16 cellular contexts compared by ENCODE assay signal in genomic region chr4:56650259-56651070, GRCh38. TPM values are rescaled to one million over a fixed set of nuclear protein-coding genes. Genes with fewer than 3 reads are reported as not detected.
DNase-seq lines count a peak whose midpoint lies in the region; ATAC-seq and TF ChIP-seq lines count a peak whose summit lies in the region.
"Had no signal": no experiment of that assay in that cellular context is flagged by ENCODE, and none has a peak within 500 bp of the region (broad histone marks: within the 10 kb centered on the region; RNA-seq: fewer than 3 reads in every experiment).

No MANE protein-coding gene starts in this region.

- CTCF ChIA-PET in naive thymus-derived CD4-positive, alpha-beta T cell (lab: Charles Lee), result interaction anchor here (0.6 to 0.7 kb wide), 3 partner anchors 8 to 1799 kb away, joined by 3 read pairs; no protein-coding TSS in a partner anchor
- CTCF ChIA-PET in Caco-2 (lab: Charles Lee), result interaction anchor here (0.6 to 1.8 kb wide), 5 partner anchors 9 to 186 kb away, joined by 3 to 6 read pairs (median 4); no protein-coding TSS in a partner anchor

- peaks cover 13% of the 10 kb centered on the region for H3K9me3 Mint-ChIP-seq in T-helper 2 cell treated with Interferon-gamma antibody and Interleukin-4, amounts not matched to agents 5 μg/mL and 100 μg/mL, for 36 hours
- H3K9me3 Mint-ChIP-seq in activated naive CD4-positive, alpha-beta T cell treated with anti-CD3 and anti-CD28 coated beads, Interleukin-2, amount 50 U/mL, for 72 hours, result peaks cover 12 to 14% of the 10 kb centered on the region in 2 donors
- peaks cover 0 to 14% (median 6%) of the 10 kb centered on the region in 11 donors for H3K9me3 Mint-ChIP-seq in naive thymus-derived CD4-positive, alpha-beta T cell
- peaks cover 10% of the 10 kb centered on the region for H3K9me3 Mint-ChIP-seq in Caco-2 (ENCODE audit: unreplicated experiment)

- peak; percentile 21 to 78 for ATAC-seq in activated naive CD4-positive, alpha-beta T cell treated with anti-CD3 and anti-CD28 coated beads, Interleukin-2, amount 50 U/mL, for 72 hours
- ATAC-seq in naive thymus-derived CD4-positive, alpha-beta T cell, result peak; percentile 28

- no peak overlapping the region for H3K27ac ChIP-seq in naive thymus-derived CD4-positive, alpha-beta T cell (ENCODE audit: low read depth, low read length)

- peak in 1 of 2 experiments; percentile 19 for TF ChIP-seq CTCF in Caco-2 (IDR thresholded peaks at IDR 0.05; ENCODE audit: insufficient read depth in 1 of 2, low read depth in 1 of 2, low read length in 1 of 2, severe bottlenecking in 1 of 2, unreplicated experiment in 1 of 2)

- peaks cover 13 to 41% of the 10 kb centered on the region in 2 donors for H3K4me1 ChIP-seq in naive thymus-derived CD4-positive, alpha-beta T cell (ENCODE audit: control insufficient read depth in 2 of 2, insufficient read depth in 2 of 2, low read length in 2 of 2)
- H3K4me1 ChIP-seq in HAP-1 (no peaks in the 10 kb centered on the region), Caco-2 (no peaks in the 10 kb centered on the region)

- peaks cover 38% of the 10 kb centered on the region for H3K36me3 Mint-ChIP-seq in T-helper 2 cell treated with Interferon-gamma antibody and Interleukin-4, amounts not matched to agents 5 μg/mL and 100 μg/mL, for 36 hours (ENCODE audit: low read depth)
- H3K36me3 Mint-ChIP-seq in activated naive CD4-positive, alpha-beta T cell treated with anti-CD3 and anti-CD28 coated beads, Interleukin-2, amount 50 U/mL, for 72 hours, result peaks cover 27 to 39% of the 10 kb centered on the region in 2 donors
- peaks cover 0 to 48% (median 4%) of the 10 kb centered on the region in 5 donors for H3K36me3 Mint-ChIP-seq in naive thymus-derived CD4-positive, alpha-beta T cell
- no peaks in the 10 kb centered on the region for H3K36me3 Mint-ChIP-seq in Caco-2 (ENCODE audit: insufficient read depth, unreplicated experiment)

- peak overlapping the region; percentile 23 for H3K4me3 Mint-ChIP-seq in T-helper 2 cell treated with Interferon-gamma antibody and Interleukin-4, amounts not matched to agents 5 μg/mL and 100 μg/mL, for 36 hours
- H3K4me3 Mint-ChIP-seq in naive thymus-derived CD4-positive, alpha-beta T cell, result peak overlapping the region in 1 of 10 donors; percentile 38
- H3K4me3 Mint-ChIP-seq in Caco-2 (ENCODE audit: unreplicated experiment), result no peak overlapping the region

- peak overlapping the region; percentile 53 for H3K27ac Mint-ChIP-seq in T-helper 2 cell treated with Interferon-gamma antibody and Interleukin-4, amounts not matched to agents 5 μg/mL and 100 μg/mL, for 36 hours
- peak overlapping the region; percentile 56 to 91 for H3K27ac Mint-ChIP-seq in activated naive CD4-positive, alpha-beta T cell treated with anti-CD3 and anti-CD28 coated beads, Interleukin-2, amount 50 U/mL, for 72 hours
- peak overlapping the region in 4 of 9 donors; percentile 1 to 76 (median 25) for H3K27ac Mint-ChIP-seq in naive thymus-derived CD4-positive, alpha-beta T cell
- no peak overlapping the region for H3K27ac Mint-ChIP-seq in Caco-2 (ENCODE audit: unreplicated experiment)

- peaks cover 9% of the 10 kb centered on the region for H3K27me3 Mint-ChIP-seq in T-helper 2 cell treated with Interferon-gamma antibody and Interleukin-4, amounts not matched to agents 5 μg/mL and 100 μg/mL, for 36 hours (ENCODE audit: low read depth)
- peaks cover 0 to 12% (median 8%) of the 10 kb centered on the region in 5 donors for H3K27me3 Mint-ChIP-seq in naive thymus-derived CD4-positive, alpha-beta T cell
- peaks cover 8% of the 10 kb centered on the region for H3K27me3 Mint-ChIP-seq in Caco-2 (ENCODE audit: insufficient read depth, unreplicated experiment)

- H3K27me3 ChIP-seq in naive thymus-derived CD4-positive, alpha-beta T cell (ENCODE audit: control insufficient read depth in 2 of 2, insufficient read depth in 2 of 2, low read length in 2 of 2), result peaks cover 0 to 3% of the 10 kb centered on the region in 2 donors
- H3K27me3 ChIP-seq in HAP-1 (ENCODE audit: low read depth), result peaks cover 24% of the 10 kb centered on the region
- H3K27me3 ChIP-seq in Caco-2 (replicated peaks; ENCODE audit: control insufficient read depth, insufficient read depth, low read length), result no peaks in the 10 kb centered on the region

- peaks cover 64% of the 10 kb centered on the region for H3K4me1 Mint-ChIP-seq in T-helper 2 cell treated with Interferon-gamma antibody and Interleukin-4, amounts not matched to agents 5 μg/mL and 100 μg/mL, for 36 hours (ENCODE audit: low read depth)
- H3K4me1 Mint-ChIP-seq in naive thymus-derived CD4-positive, alpha-beta T cell, result peaks cover 10 to 73% (median 28%) of the 10 kb centered on the region in 7 donors
- no peaks in the 10 kb centered on the region for H3K4me1 Mint-ChIP-seq in Caco-2 (ENCODE audit: low read depth, unreplicated experiment)

- DNase-seq in T-helper 2 cell treated with Interferon-gamma antibody and Interleukin-4, amounts not matched to agents 5 μg/mL and 100 μg/mL, for 36 hours (ENCODE audit: low spot score), result peak; percentile 37
- DNase-seq in T-helper 2 cell, result no peak
- peak; percentile 21 for DNase-seq in HuH-7 (ENCODE audit: low spot score)
- no peak for DNase-seq in activated naive CD4-positive, alpha-beta T cell treated with anti-CD3 and anti-CD28 coated beads, Interleukin-2, amount 50 U/mL, for 72 hours (ENCODE audit: low spot score in 2 of 2)
- no peak for DNase-seq in naive thymus-derived CD4-positive, alpha-beta T cell
- no peak for DNase-seq in hepatic stellate cell (ENCODE audit: low spot score)
- DNase-seq in HAP-1 (ENCODE audit: low spot score in 2 of 2), result no peak
- no peak for DNase-seq in Caco-2
- DNase-seq: cerebellar nuclear complex, DMS 273 treated with DMSO at 0.1 percent for 48 hours, mesendoderm, NCI-H1105 treated with DMSO at 0.1 percent for 48 hours, NCI-H510A, small intestine had no signal

- intact Hi-C loops in naive thymus-derived CD4-positive, alpha-beta T cell (cut with micrococcal nuclease), result loop anchor here in 1 of 2 donors (5.0 kb wide), 1 partner anchor 152 kb away; no protein-coding TSS in a partner anchor
- intact Hi-C loops in Caco-2 (cut with micrococcal nuclease; ENCODE audit: unreplicated experiment), result no loop called here

- in situ Hi-C loops in HAP-1 (cut with MboI; ENCODE audit: low sequenced_read_pairs), result no loop called here

- H3K4me3 ChIP-seq in naive thymus-derived CD4-positive, alpha-beta T cell (ENCODE audit: low read length), result no peak overlapping the region
- no peak overlapping the region for H3K4me3 ChIP-seq in HAP-1
- H3K4me3 ChIP-seq in Caco-2 (ENCODE audit: low read depth, low read length), result no peak overlapping the region

- POLR2A ChIA-PET in naive thymus-derived CD4-positive, alpha-beta T cell (lab: Charles Lee), result no interaction called here
- POLR2A ChIA-PET in Caco-2 (lab: Charles Lee), result no interaction called here

- peaks cover 0 to 6% (median 0%) of the 10 kb centered on the region in 3 experiments for H3K9me3 ChIP-seq in naive thymus-derived CD4-positive, alpha-beta T cell (ENCODE audit: control insufficient read depth in 2 of 3, low read length in 3 of 3)
- no peaks in the 10 kb centered on the region for H3K9me3 ChIP-seq in HAP-1
- H3K9me3 ChIP-seq in Caco-2, result peaks cover 13% of the 10 kb centered on the region

- BruUV-seq in Caco-2 (replicated peaks; lab: Mats Ljungman, UMichigan), result no TSS peak

- H3K36me3 ChIP-seq in naive thymus-derived CD4-positive, alpha-beta T cell (ENCODE audit: control insufficient read depth in 2 of 3, insufficient read depth in 3 of 3, low read length in 3 of 3), result no peaks in the 10 kb centered on the region
- H3K36me3 ChIP-seq in HAP-1 (replicated peaks) (no peaks in the 10 kb centered on the region), Caco-2 (ENCODE audit: control insufficient read depth, insufficient read depth, low read length) (no peaks in the 10 kb centered on the region)

RNA-seq across cellular contexts. Expression of gene HOPX, which starts 30.6 kb away (rescaled TPM):
- 10 to 100 TPM; 21.0 to 33.5 TPM for total RNA-seq in activated naive CD4-positive, alpha-beta T cell treated with anti-CD3 and anti-CD28 coated beads, Interleukin-2, amount 50 U/mL, for 72 hours
- 10 to 100 TPM in 2 of 5 experiments, 1 to 10 TPM in 1, under 1 TPM in 2; 0.84 to 46.3 (median 5.5) TPM for total RNA-seq in naive thymus-derived CD4-positive, alpha-beta T cell
- polyA plus RNA-seq in naive thymus-derived CD4-positive, alpha-beta T cell, result 1 to 10 TPM in 1 of 2 donors, under 1 TPM in 1; 0.64 to 6.2 TPM
- 0.21 TPM in 1 of 2 replicates, not detected in the other for total RNA-seq in Caco-2 (2022)
- total RNA-seq: A673, RPMI7951 had no signal

Comparison
In these comparisons a context has a peak if more than half of its experiments do, and no peak if none do; other contexts are left out.
1. DNase-seq: peak in T-helper 2 cell treated with Interferon-gamma antibody and Interleukin-4, amounts not matched to agents 5 μg/mL and 100 μg/mL, for 36 hours (single experiment) and HuH-7 (single experiment); none in T-helper 2 cell (0 of 5), activated naive CD4-positive, alpha-beta T cell treated with anti-CD3 and anti-CD28 coated beads, Interleukin-2, amount 50 U/mL, for 72 hours (0 of 2), naive thymus-derived CD4-positive, alpha-beta T cell (0 of 9), hepatic stellate cell (single experiment), HAP-1 (0 of 2) and Caco-2 (0 of 2).